18 cellular contexts compared by ENCODE assay signal in genomic region chr1:156865258-156865657, GRCh38. TPM values are rescaled to one million over a fixed set of nuclear protein-coding genes. Genes with fewer than 3 reads are reported as not detected.
DNase-seq lines count a peak whose midpoint lies in the region; ATAC-seq and TF ChIP-seq lines count a peak whose summit lies in the region.
"Had no signal": no experiment of that assay in that cellular context is flagged by ENCODE, and none has a peak within 500 bp of the region (broad histone marks: within the 10 kb centered on the region; RNA-seq: fewer than 3 reads in every experiment).

No MANE protein-coding gene starts in this region.

- H3K14ac ChIP-seq in neuronal stem cell (ENCODE audit: low read length): no peak overlapping the region

- no peaks in the 10 kb centered on the region for H3K36me3 Mint-ChIP-seq in natural killer cell treated with Interleukin-12 subunit alpha and Interleukin-12 subunit beta and Interleukin-15 and Interleukin-18, amount 100 ng/mL, for 72 hours
- no peaks in the 10 kb centered on the region for H3K36me3 Mint-ChIP-seq in natural killer cell
- H3K36me3 Mint-ChIP-seq in activated T-helper 17 cell treated with anti-CD3 and anti-CD28 coated beads, Interleukin-2, amount 50 U/mL, for 72 hours (ENCODE audit: low read depth): no peaks in the 10 kb centered on the region

- H3K4me1 ChIP-seq in neuronal stem cell (ENCODE audit: control insufficient read depth in 2 of 2, insufficient read depth in 1 of 2, low read depth in 1 of 2, low read length in 2 of 2) (peaks cover 15 to 19% of the 10 kb centered on the region in 2 donors), left lung (peaks cover 9 to 11% of the 10 kb centered on the region in 2 donors)

- H3K4me3 Mint-ChIP-seq in natural killer cell treated with Interleukin-12 subunit alpha and Interleukin-12 subunit beta and Interleukin-15 and Interleukin-18, amount 100 ng/mL, for 72 hours: peak overlapping the region; percentile 1
- no peak overlapping the region for H3K4me3 Mint-ChIP-seq in natural killer cell
- peak overlapping the region; percentile 59 for H3K4me3 Mint-ChIP-seq in activated T-helper 17 cell treated with anti-CD3 and anti-CD28 coated beads, Interleukin-2, amount 50 U/mL, for 72 hours

- DNase-seq in NCI-H82 (lab: John Stamatoyannopoulos, UW) (peak; percentile 56), NCI-H82 treated with DMSO at 0.1 percent for 48 hours (lab: John Stamatoyannopoulos, UW; ENCODE audit: unreplicated experiment) (no peak), natural killer cell (no peak), neuronal stem cell (ENCODE audit: low spot score) (no peak), left lung (no peak), NCI-H2029 (lab: John Stamatoyannopoulos, UW) (no peak)
- DNase-seq in natural killer cell treated with Interleukin-12 subunit alpha and Interleukin-12 subunit beta and Interleukin-15 and Interleukin-18, amount 100 ng/mL, for 72 hours (ENCODE audit: low spot score): no peak
- DNase-seq: COR-L47, DMS153, H7, MG63, NCI-H1105, NCI-H187 had no signal

- H2AK5ac ChIP-seq in neuronal stem cell (ENCODE audit: low read depth, low read length): no peak overlapping the region

- no peak overlapping the region for H3K18ac ChIP-seq in neuronal stem cell (ENCODE audit: low read length)

- H3K27me3 ChIP-seq in neuronal stem cell (ENCODE audit: control insufficient read depth in 3 of 3, insufficient read depth in 3 of 3, low read depth in 1 of 3, low read length in 3 of 3) (peaks cover 11 to 83% (median 41%) of the 10 kb centered on the region in 3 experiments), left lung (peaks cover 22 to 77% of the 10 kb centered on the region in 2 donors)

- no peak for ATAC-seq in natural killer cell treated with Interleukin-12 subunit alpha and Interleukin-12 subunit beta and Interleukin-15 and Interleukin-18, amount 100 ng/mL, for 72 hours
- ATAC-seq in natural killer cell (no peak), left lung (no peak)
- ATAC-seq in activated T-helper 17 cell treated with anti-CD3 and anti-CD28 coated beads, Interleukin-2, amount 50 U/mL, for 72 hours (replicated peaks): no peak
- ATAC-seq: GM12878 had no signal

- no peak overlapping the region for H3K23ac ChIP-seq in neuronal stem cell (ENCODE audit: low read depth, low read length, poor library complexity)

- no peaks in the 10 kb centered on the region for H3K9me3 Mint-ChIP-seq in natural killer cell treated with Interleukin-12 subunit alpha and Interleukin-12 subunit beta and Interleukin-15 and Interleukin-18, amount 100 ng/mL, for 72 hours
- no peaks in the 10 kb centered on the region for H3K9me3 Mint-ChIP-seq in natural killer cell
- no peaks in the 10 kb centered on the region for H3K9me3 Mint-ChIP-seq in activated T-helper 17 cell treated with anti-CD3 and anti-CD28 coated beads, Interleukin-2, amount 50 U/mL, for 72 hours

- H2BK12ac ChIP-seq in neuronal stem cell (ENCODE audit: low read length): no peak overlapping the region

- H3K27me3 Mint-ChIP-seq in natural killer cell treated with Interleukin-12 subunit alpha and Interleukin-12 subunit beta and Interleukin-15 and Interleukin-18, amount 100 ng/mL, for 72 hours: peaks cover 17 to 25% of the 10 kb centered on the region in 2 donors
- peaks cover 24 to 29% of the 10 kb centered on the region in 2 donors for H3K27me3 Mint-ChIP-seq in natural killer cell (ENCODE audit: low read depth in 2 of 2)
- peaks cover 26% of the 10 kb centered on the region for H3K27me3 Mint-ChIP-seq in activated T-helper 17 cell treated with anti-CD3 and anti-CD28 coated beads, Interleukin-2, amount 50 U/mL, for 72 hours

- peaks cover 13 to 27% of the 10 kb centered on the region in 2 donors for H3K4me1 Mint-ChIP-seq in natural killer cell treated with Interleukin-12 subunit alpha and Interleukin-12 subunit beta and Interleukin-15 and Interleukin-18, amount 100 ng/mL, for 72 hours (ENCODE audit: low read depth in 2 of 2)
- peaks cover 4 to 15% of the 10 kb centered on the region in 2 donors for H3K4me1 Mint-ChIP-seq in natural killer cell
- H3K4me1 Mint-ChIP-seq in activated T-helper 17 cell treated with anti-CD3 and anti-CD28 coated beads, Interleukin-2, amount 50 U/mL, for 72 hours: peaks cover 27% of the 10 kb centered on the region

- no peak for TF ChIP-seq CTCF in natural killer cell (IDR thresholded peaks at IDR 0.05)
- no peak for TF ChIP-seq CTCF in left lung (IDR thresholded peaks at IDR 0.05)

- H2AFZ ChIP-seq in neuronal stem cell (ENCODE audit: low read length): no peak overlapping the region

- intact Hi-C loops in natural killer cell (cut with micrococcal nuclease): no loop called here
- intact Hi-C loops in left lung (cut with DNase I): no loop called here

- H4K91ac ChIP-seq in neuronal stem cell (ENCODE audit: low read depth, low read length, poor library complexity): no peak overlapping the region

- H2BK120ac ChIP-seq in neuronal stem cell (ENCODE audit: low read depth, low read length): no peak overlapping the region

- H4K8ac ChIP-seq in neuronal stem cell (ENCODE audit: low read depth, low read length): no peak overlapping the region

- H3K36me3 ChIP-seq in neuronal stem cell (replicated peaks in 1 of 2; ENCODE audit: control insufficient read depth in 2 of 2, insufficient read depth in 2 of 2, low read length in 2 of 2) (no peaks in the 10 kb centered on the region), left lung (no peaks in the 10 kb centered on the region)
- H3K36me3 ChIP-seq: MG63 had no signal

- WGBS in neuronal stem cell (ENCODE audit: extremely low coverage in 2 of 2, insufficient read length in 2 of 2, insufficient replicate concordance in 1 of 2), 2 donors: no CpG with 5 or more reads among the region's 9 CpGs

- H3K27ac ChIP-seq in neuronal stem cell (replicated peaks; ENCODE audit: low read length): no peak overlapping the region
- H3K27ac ChIP-seq in left lung: no peak overlapping the region
- H3K27ac ChIP-seq: C4-2B, KMS-11 had no signal

- no peak overlapping the region for H3K9ac ChIP-seq in neuronal stem cell (ENCODE audit: low read depth, low read length, poor library complexity)
- H3K9ac ChIP-seq: KMS-11 had no signal

- H3K4me2 ChIP-seq in neuronal stem cell (ENCODE audit: insufficient read depth, low read length, poor library complexity, severe bottlenecking): no peak overlapping the region
- H3K4me2 ChIP-seq: KMS-11 had no signal

- peak overlapping the region; percentile 12 to 26 for H3K27ac Mint-ChIP-seq in natural killer cell treated with Interleukin-12 subunit alpha and Interleukin-12 subunit beta and Interleukin-15 and Interleukin-18, amount 100 ng/mL, for 72 hours
- no peak overlapping the region for H3K27ac Mint-ChIP-seq in natural killer cell
- peak overlapping the region; percentile 55 for H3K27ac Mint-ChIP-seq in activated T-helper 17 cell treated with anti-CD3 and anti-CD28 coated beads, Interleukin-2, amount 50 U/mL, for 72 hours

- H2BK5ac ChIP-seq in neuronal stem cell (ENCODE audit: low read length): no peak overlapping the region

- H3K4me3 ChIP-seq in neuronal stem cell (ENCODE audit: low read length in 2 of 2) (no peak overlapping the region), left lung (no peak overlapping the region)
- H3K4me3 ChIP-seq: GM12878, MG63 had no signal

- no peaks in the 10 kb centered on the region for H3K79me1 ChIP-seq in neuronal stem cell (ENCODE audit: low read depth, low read length)

- no peak overlapping the region for H3K4ac ChIP-seq in neuronal stem cell (ENCODE audit: low read length)

- H2BK15ac ChIP-seq in neuronal stem cell (ENCODE audit: low read length): peak overlapping the region; percentile 55

- H3K9me3 ChIP-seq in neuronal stem cell (replicated peaks in 1 of 2; ENCODE audit: control insufficient read depth in 2 of 2, insufficient read depth in 1 of 2, low read depth in 1 of 2, low read length in 2 of 2): no peaks in the 10 kb centered on the region
- H3K9me3 ChIP-seq in left lung: no peaks in the 10 kb centered on the region
- H3K9me3 ChIP-seq: MG63 had no signal

RNA-seq across cellular contexts. Expression of gene NTRK1, which starts 4.6 kb away (rescaled TPM):
- 1 to 10 TPM; 1.4 to 8.1 TPM for total RNA-seq in natural killer cell treated with Interleukin-12 subunit alpha and Interleukin-12 subunit beta and Interleukin-15 and Interleukin-18, amount 100 ng/mL, for 72 hours
- total RNA-seq in natural killer cell (10 to 100 TPM in 1 of 3 donors, 1 to 10 TPM in 2; 1.7 to 16.7 (median 2.4) TPM), left lung (under 1 TPM; 0.47 to 0.97 TPM)
- total RNA-seq in activated T-helper 17 cell treated with anti-CD3 and anti-CD28 coated beads, Interleukin-2, amount 50 U/mL, for 72 hours: 10 to 100 TPM in 1 of 2 donors, 1 to 10 TPM in 1; 2.5 to 13.3 TPM
- polyA plus RNA-seq in neuronal stem cell (2013, experiment 1 of 2): 0.07 TPM
- 0.11 TPM for polyA plus RNA-seq in neuronal stem cell (2013, experiment 2 of 2)

RNA-seq across cellular contexts. Expression of gene INSRR, which starts 6.3 kb away (rescaled TPM):
- under 1 TPM; 0.14 TPM for total RNA-seq in natural killer cell treated with Interleukin-12 subunit alpha and Interleukin-12 subunit beta and Interleukin-15 and Interleukin-18, amount 100 ng/mL, for 72 hours
- under 1 TPM; 0.10 to 0.18 (median 0.14) TPM for total RNA-seq in natural killer cell
- under 1 TPM; 0.04 to 0.66 TPM for total RNA-seq in activated T-helper 17 cell treated with anti-CD3 and anti-CD28 coated beads, Interleukin-2, amount 50 U/mL, for 72 hours
- polyA plus RNA-seq in neuronal stem cell (2013, experiment 1 of 2): 0.01 TPM
- polyA plus RNA-seq in neuronal stem cell (2013, experiment 2 of 2): 0.01 TPM
- total RNA-seq in left lung: not detected
- total RNA-seq: A172, GM12878, H7 had no signal

RNA-seq across cellular contexts. Expression of gene PEAR1, which starts 28.3 kb away (rescaled TPM):
- under 1 TPM in 1 of 2 donors, not detected in 1; 0.64 TPM for total RNA-seq in natural killer cell treated with Interleukin-12 subunit alpha and Interleukin-12 subunit beta and Interleukin-15 and Interleukin-18, amount 100 ng/mL, for 72 hours
- total RNA-seq in natural killer cell (1 to 10 TPM in 1 of 3 donors, under 1 TPM in 2; 0.52 to 1.4 (median 0.80) TPM), left lung (10 to 100 TPM; 10.6 to 12.3 TPM)
- total RNA-seq in activated T-helper 17 cell treated with anti-CD3 and anti-CD28 coated beads, Interleukin-2, amount 50 U/mL, for 72 hours: not detected
- polyA plus RNA-seq in neuronal stem cell (2013, experiment 1 of 2): 0.78 TPM
- polyA plus RNA-seq in neuronal stem cell (2013, experiment 2 of 2): 0.62 TPM
- total RNA-seq: GM12878 had no signal
- polyA plus RNA-seq: GM12878 had no signal

RNA-seq across cellular contexts. Expression of gene SH2D2A, which starts 48.6 kb away (rescaled TPM):
- total RNA-seq in natural killer cell treated with Interleukin-12 subunit alpha and Interleukin-12 subunit beta and Interleukin-15 and Interleukin-18, amount 100 ng/mL, for 72 hours: 100 to 1,000 TPM; 153 to 188 TPM
- total RNA-seq in natural killer cell: 100 to 1,000 TPM; 155 to 324 (median 312) TPM
- 100 to 1,000 TPM; 173 to 257 TPM for total RNA-seq in activated T-helper 17 cell treated with anti-CD3 and anti-CD28 coated beads, Interleukin-2, amount 50 U/mL, for 72 hours
- 4.3 TPM for polyA plus RNA-seq in neuronal stem cell (2013, experiment 1 of 2)
- polyA plus RNA-seq in neuronal stem cell (2013, experiment 2 of 2): 3.5 TPM
- total RNA-seq in left lung: 1 to 10 TPM; 1.7 to 4.4 TPM

RNA-seq across cellular contexts. Expression of gene LRRC71, which starts 55.2 kb away (rescaled TPM):
- not detected for total RNA-seq in natural killer cell treated with Interleukin-12 subunit alpha and Interleukin-12 subunit beta and Interleukin-15 and Interleukin-18, amount 100 ng/mL, for 72 hours
- not detected for total RNA-seq in natural killer cell
- total RNA-seq in activated T-helper 17 cell treated with anti-CD3 and anti-CD28 coated beads, Interleukin-2, amount 50 U/mL, for 72 hours: not detected
- polyA plus RNA-seq in neuronal stem cell (2013, experiment 1 of 2): 0.03 TPM
- 0.01 TPM for polyA plus RNA-seq in neuronal stem cell (2013, experiment 2 of 2)
- total RNA-seq in left lung: 1 to 10 TPM in 1 of 2 donors, under 1 TPM in 1; 0.38 to 3.5 TPM
- total RNA-seq: A172, GM12878, H7 had no signal
- polyA plus RNA-seq: GM12878 had no signal

Comparison
In these comparisons a context has a peak if more than half of its experiments do, and no peak if none do; other contexts are left out.
1. H3K27ac Mint-ChIP-seq: peak in natural killer cell treated with Interleukin-12 subunit alpha and Interleukin-12 subunit beta and Interleukin-15 and Interleukin-18, amount 100 ng/mL, for 72 hours (2 of 2) and activated T-helper 17 cell treated with anti-CD3 and anti-CD28 coated beads, Interleukin-2, amount 50 U/mL, for 72 hours (single experiment); none in natural killer cell (0 of 2).
2. RNA of gene PEAR1, which starts 28.3 kb away (total RNA-seq): 10.6 to 12.3 TPM in left lung; 0.52 to 1.4 TPM in natural killer cell, 0.64 TPM in natural killer cell treated with Interleukin-12 subunit alpha and Interleukin-12 subunit beta and Interleukin-15 and Interleukin-18, amount 100 ng/mL, for 72 hours and not detected in activated T-helper 17 cell treated with anti-CD3 and anti-CD28 coated beads, Interleukin-2, amount 50 U/mL, for 72 hours; every median in the first group is over 4 times any median in the second.